ENCODE assay signal across 19 cellular contexts in genomic region chr1:3440282-3440681, GRCh38. TPM values are rescaled to one million over a fixed set of nuclear protein-coding genes. Genes with fewer than 3 reads are reported as not detected.
"Had no signal": no experiment of that assay in that cellular context is flagged by ENCODE, and none has a peak within 500 bp of the region (broad histone marks: within the 10 kb centered on the region; RNA-seq: fewer than 3 reads in every experiment).

No MANE protein-coding gene starts in this region.

- H3K4me3 Mint-ChIP-seq: activated naive CD4-positive, alpha-beta T cell treated with anti-CD3 and anti-CD28 coated beads, Interleukin-2, amount 10 ng/mL, durations not matched to agents 7 days and 5 days; mesothelial cell of epicardium; natural killer cell; stimulated activated naive B cell treated with anti-CD40 and anti-IgM and Interleukin-4, amounts not matched to agents 10 μg/mL and 1 μg/mL and 100 μg/mL, for 72 hours; T-helper 1 cell treated with Interleukin-12 subunit alpha and Interleukin-12 subunit beta and Interleukin-4 antibody, amounts not matched to agents 30 μg/mL and 1 μg/mL, for 36 hours had no signal

- H3K27ac Mint-ChIP-seq: activated naive CD4-positive, alpha-beta T cell treated with anti-CD3 and anti-CD28 coated beads, Interleukin-2, amount 10 ng/mL, durations not matched to agents 7 days and 5 days; mesothelial cell of epicardium; natural killer cell; stimulated activated naive B cell treated with anti-CD40 and anti-IgM and Interleukin-4, amounts not matched to agents 10 μg/mL and 1 μg/mL and 100 μg/mL, for 72 hours; T-helper 1 cell treated with Interleukin-12 subunit alpha and Interleukin-12 subunit beta and Interleukin-4 antibody, amounts not matched to agents 30 μg/mL and 1 μg/mL, for 36 hours had no signal

- H3K27ac ChIP-seq: cardiac muscle cell, epithelial cell of prostate, neutrophil, parathyroid adenoma had no signal

- H3K9ac ChIP-seq: parathyroid adenoma had no signal

- H3K4me1 ChIP-seq: parathyroid adenoma, sigmoid colon had no signal

- ATAC-seq: left lobe of liver; natural killer cell; stimulated activated naive B cell treated with anti-CD40 and anti-IgM and Interleukin-4, amounts not matched to agents 10 μg/mL and 1 μg/mL and 100 μg/mL, for 72 hours had no signal

- H3K9me3 Mint-ChIP-seq: activated naive CD4-positive, alpha-beta T cell treated with anti-CD3 and anti-CD28 coated beads, Interleukin-2, amount 10 ng/mL, durations not matched to agents 7 days and 5 days; mesothelial cell of epicardium; natural killer cell; stimulated activated naive B cell treated with anti-CD40 and anti-IgM and Interleukin-4, amounts not matched to agents 10 μg/mL and 1 μg/mL and 100 μg/mL, for 72 hours; T-helper 1 cell treated with Interleukin-12 subunit alpha and Interleukin-12 subunit beta and Interleukin-4 antibody, amounts not matched to agents 30 μg/mL and 1 μg/mL, for 36 hours had no signal

- H3K9me3 ChIP-seq: neutrophil, sigmoid colon had no signal

- H3K36me3 ChIP-seq: cardiac muscle cell, neutrophil, sigmoid colon had no signal

- H3K4me1 Mint-ChIP-seq: activated naive CD4-positive, alpha-beta T cell treated with anti-CD3 and anti-CD28 coated beads, Interleukin-2, amount 10 ng/mL, durations not matched to agents 7 days and 5 days; natural killer cell; stimulated activated naive B cell treated with anti-CD40 and anti-IgM and Interleukin-4, amounts not matched to agents 10 μg/mL and 1 μg/mL and 100 μg/mL, for 72 hours had no signal

- H3K4me3 ChIP-seq: cardiac muscle cell, lung, sigmoid colon, smooth muscle cell had no signal

- FAIRE-seq: colon had no signal

- H3K36me3 Mint-ChIP-seq: activated naive CD4-positive, alpha-beta T cell treated with anti-CD3 and anti-CD28 coated beads, Interleukin-2, amount 10 ng/mL, durations not matched to agents 7 days and 5 days; mesothelial cell of epicardium; natural killer cell; stimulated activated naive B cell treated with anti-CD40 and anti-IgM and Interleukin-4, amounts not matched to agents 10 μg/mL and 1 μg/mL and 100 μg/mL, for 72 hours had no signal

- DNase-seq: activated CD4-positive, alpha-beta T cell treated with anti-CD3 and anti-CD28 coated beads for 4 hours; activated CD4-positive, alpha-beta T cell treated with anti-CD3 and anti-CD28 coated beads, Interleukin-2, amount 50 U/mL, for 48 hours; activated CD4-positive, CD25-positive, alpha-beta regulatory T cell; activated effector memory CD4-positive, alpha-beta T cell treated with anti-CD3 and anti-CD28 coated beads, Interleukin-2, amount 50 U/mL, for 16 hours; activated naive CD4-positive, alpha-beta T cell treated with anti-CD3 and anti-CD28 coated beads, Interleukin-2, amount 10 ng/mL, durations not matched to agents 7 days and 5 days; natural killer cell; sigmoid colon; stimulated activated CD4-positive, alpha-beta T cell treated with anti-CD3 and anti-CD28 coated beads, Interleukin-15, amount 100 ng/mL, for 24 hours; stimulated activated naive B cell treated with anti-CD40 and anti-IgM and Interleukin-4, amounts not matched to agents 10 μg/mL and 1 μg/mL and 100 μg/mL, for 72 hours had no signal

- H3K27me3 ChIP-seq: cardiac muscle cell had no signal

RNA-seq across cellular contexts. Expression of gene ARHGEF16, which starts 14.2 kb away (rescaled TPM):
- total RNA-seq: natural killer cell had no signal
